In genomic region chr3:126184465-126185000, GRCh38 we compare ENCODE assay signal across 21 cellular contexts. TPM values are rescaled to one million over a fixed set of nuclear protein-coding genes. Genes with fewer than 3 reads are reported as not detected.
"Had no signal": no experiment of that assay in that cellular context is flagged by ENCODE, and none has a peak within 500 bp of the region (broad histone marks: within the 10 kb centered on the region; RNA-seq: fewer than 3 reads in every experiment).

No MANE protein-coding gene starts in this region.

- H3K4me3 ChIP-seq: cardiac muscle cell, esophagus squamous epithelium, lung, tibial artery, uterus had no signal

- H3K9me3 ChIP-seq: esophagus squamous epithelium, tibial artery, uterus had no signal

- H3K27me3 ChIP-seq: tibial artery, uterus had no signal

- H3K36me3 ChIP-seq: cardiac muscle cell, esophagus squamous epithelium, tibial artery, uterus had no signal

- ATAC-seq: activated T-cell treated with anti-CD3 and anti-CD28 coated beads, Interleukin-2, amount 50 U/mL, for 72 hours; left cardiac atrium; natural killer cell treated with Interleukin-12 subunit alpha and Interleukin-12 subunit beta and Interleukin-15 and Interleukin-18, amount 100 ng/mL, for 72 hours had no signal

- H3K27ac ChIP-seq: cardiac muscle cell, esophagus squamous epithelium, tibial artery, uterus, VCaP had no signal

- FAIRE-seq: endothelial cell of umbilical vein had no signal

- DNase-seq: activated CD4-positive, alpha-beta T cell treated with anti-CD3 and anti-CD28 coated beads, Interleukin-2, amount 50 U/mL, for 4 hours; activated CD4-positive, CD25-positive, alpha-beta regulatory T cell treated with anti-CD3 and anti-CD28 coated beads, Interleukin-2, amount 50 U/mL, for 72 hours; activated gamma-delta T cell; activated T-cell treated with anti-CD3 and anti-CD28 coated beads, Interleukin-2, amount 50 U/mL, for 72 hours; effector memory CD4-positive, alpha-beta T cell; esophagus squamous epithelium; left cardiac atrium; retina; stimulated activated CD4-positive, alpha-beta T cell treated with anti-CD3 and anti-CD28 coated beads, Interleukin-12 subunit alpha, Interleukin-12 subunit beta, amount 100 ng/mL, for 4 hours; stimulated activated CD4-positive, alpha-beta T cell treated with anti-CD3 and anti-CD28 coated beads, Interleukin-1b, Interleukin-23, amount 100 ng/mL, for 48 hours; stimulated activated CD8-positive, alpha-beta memory T cell treated with anti-CD3 and anti-CD28 coated beads, Interleukin-4, amount 100 ng/mL, for 48 hours; stimulated activated naive CD4-positive, alpha-beta T cell; tibial artery; uterus had no signal

RNA-seq across cellular contexts. Expression of gene ALDH1L1, which starts 4.1 kb away (rescaled TPM):
- total RNA-seq: activated CD8-positive, alpha-beta memory T cell treated with anti-CD3 and anti-CD28 coated beads for 36 hours; endothelial cell of umbilical vein; glomerular endothelial cell; natural killer cell treated with Interleukin-12 subunit alpha and Interleukin-12 subunit beta and Interleukin-15 and Interleukin-18, amount 100 ng/mL, for 72 hours had no signal
- polyA plus RNA-seq: endothelial cell of umbilical vein had no signal
